In the genomic region with DNA sequence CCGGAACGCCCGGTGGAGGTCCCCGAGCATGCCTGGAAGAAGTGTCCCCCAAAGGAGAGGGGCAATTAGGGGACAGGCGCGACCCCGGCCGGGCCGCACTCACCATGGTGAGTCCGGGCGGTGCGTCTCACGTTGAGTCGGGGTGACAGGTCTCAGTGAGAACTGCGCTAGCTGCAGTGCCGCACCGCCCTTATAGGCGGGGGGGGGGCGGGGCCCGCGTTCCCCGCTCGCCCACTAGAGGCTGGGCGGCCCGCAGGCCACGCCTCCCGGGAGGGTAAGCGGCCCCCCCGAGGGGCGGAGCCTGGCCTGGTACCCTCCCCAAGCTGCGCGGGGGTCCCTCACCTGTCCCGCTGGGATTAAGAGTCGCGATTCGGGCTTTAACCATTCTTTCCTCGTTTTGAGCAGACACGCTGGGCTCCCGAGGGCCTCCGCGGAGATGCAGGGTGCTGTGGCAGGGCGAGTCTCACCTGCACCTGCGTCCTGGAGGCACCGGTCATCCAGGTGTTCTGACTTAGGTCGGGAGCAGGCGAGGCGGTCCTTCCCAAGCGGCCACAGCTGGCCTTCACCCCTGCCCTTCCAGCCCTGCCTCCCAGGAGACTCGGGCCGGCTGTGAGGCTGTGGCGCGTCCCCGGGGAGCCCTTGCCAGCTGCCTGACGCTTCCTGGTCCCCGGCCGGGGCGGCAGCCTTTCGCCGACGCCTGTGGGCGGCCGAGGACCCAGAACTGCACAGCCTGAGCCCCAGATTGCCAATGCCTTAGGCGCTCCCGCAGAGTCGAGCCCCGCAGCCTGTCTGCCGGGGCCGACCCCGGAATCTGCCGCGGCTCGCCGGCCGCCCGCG, we compare ENCODE assay signal across 8 cellular contexts. TPM values are rescaled to one million over a fixed set of nuclear protein-coding genes. Genes with fewer than 3 reads are reported as not detected.
DNase-seq lines count a peak whose midpoint lies in the region; ATAC-seq, FAIRE-seq and TF ChIP-seq lines count a peak whose summit lies in the region.

TUBA4A (minus strand) TSS at position 166 of the 837 bp plus-strand sequence; CDS start at position 106, 60 bp downstream.

- peaks cover 28% of the 10 kb centered on the region for H3K79me2 ChIP-seq in PC-3 (ENCODE audit: low read length)

- H3K9me3 ChIP-seq in PC-3 (ENCODE audit: low read length) (no peaks in the 10 kb centered on the region), muscle layer of duodenum (ENCODE audit: control insufficient read depth in 1 of 2, low read length in 2 of 2) (no peaks in the 10 kb centered on the region)

- peak; percentile 95 for TF ChIP-seq POLR2A in erythroblast (IDR thresholded peaks at IDR 0.05; ENCODE audit: low read length)

- peak within 1 kb of the TSS; percentile 74 for H3K4me3 ChIP-seq in PC-3 (ENCODE audit: low read length)
- H3K4me3 ChIP-seq in muscle layer of duodenum (ENCODE audit: low read depth in 1 of 2, low read length in 2 of 2) = peak within 1 kb of the TSS; percentile 75 to 84

- TF ChIP-seq CTCF in PC-3 (conservative IDR thresholded peaks at IDR 0.05; ENCODE audit: low read depth, low read length) = no peak

- peak within 1 kb of the TSS; percentile 62 for H3K9ac ChIP-seq in PC-3 (ENCODE audit: low read length)

- ATAC-seq in GM19468 (IDR thresholded peaks at IDR 0.05; ENCODE audit: extremely low read depth, unreplicated experiment) (peak; percentile 23), PC-3 (peak; percentile 58)

- CTCF ChIA-PET in PC-3 (lab: Charles Lee) = no interaction called here

- peak within 1 kb of the TSS; percentile 79 for H2AFZ ChIP-seq in PC-3 (ENCODE audit: low read length)

- H3K27ac ChIP-seq in PC-3 (ENCODE audit: low read length) (peak within 1 kb of the TSS; percentile 33), muscle layer of duodenum (ENCODE audit: low read length) (peak within 1 kb of the TSS; percentile 72)

- peak; percentile 79 for DNase-seq in COR-L47 (lab: John Stamatoyannopoulos, UW)
- peak; percentile 67 for DNase-seq in HTR-8/SVneo (ENCODE audit: insufficient read length, low spot score)
- peak; percentile 90 for DNase-seq in PC-3
- peak; percentile 96 for DNase-seq in activated T-cell treated with anti-CD3 and anti-CD28 coated beads, Interleukin-2, amount 50 U/mL, for 1 hour
- DNase-seq in erythroblast (lab: John Stamatoyannopoulos, UW) = peak; percentile 87 to 93
- peak; percentile 71 for DNase-seq in stimulated activated CD8-positive, alpha-beta memory T cell treated with anti-CD3 and anti-CD28 coated beads, Interleukin-7, amount 100 ng/mL, for 24 hours (ENCODE audit: low read depth)

- H3K9me2 ChIP-seq in PC-3 (replicated peaks; ENCODE audit: low read length) = no peaks in the 10 kb centered on the region

- POLR2A ChIA-PET in PC-3 (lab: Charles Lee; ENCODE audit: unreplicated experiment) = interaction anchor here (0.6 to 0.7 kb wide), 3 partner anchors 20 to 48 kb away, joined by 3 to 20 read pairs (median 10); partner anchors contain the start of gene ZFAND2B

- BruUV-seq in PC-3 (replicated peaks; lab: Mats Ljungman, UMichigan) = no TSS peak

- peak within 1 kb of the TSS; percentile 90 for H3K4me2 ChIP-seq in PC-3 (ENCODE audit: low read length)

- intact Hi-C loops in PC-3 (cut with micrococcal nuclease) = loop anchor here (1.0 kb wide), 1 partner anchor 133 kb away; the partner anchor contains the start of gene DNPEP

- no peaks in the 10 kb centered on the region for H4K20me1 ChIP-seq in PC-3 (ENCODE audit: low read length)

- peaks cover 2% of the 10 kb centered on the region for H3F3A ChIP-seq in PC-3 (ENCODE audit: low read length, unreplicated experiment)

- peaks cover 6% of the 10 kb centered on the region for H3K36me3 ChIP-seq in PC-3 (ENCODE audit: low read depth, low read length)
- peaks cover 0 to 14% of the 10 kb centered on the region in 2 donors for H3K36me3 ChIP-seq in muscle layer of duodenum (ENCODE audit: control insufficient read depth in 1 of 2, insufficient read depth in 2 of 2, low read length in 2 of 2)

- H3K4me1 ChIP-seq in PC-3 (ENCODE audit: insufficient read depth, low read length) = peaks cover 38% of the 10 kb centered on the region
- peaks cover 15 to 22% of the 10 kb centered on the region in 2 donors for H3K4me1 ChIP-seq in muscle layer of duodenum (ENCODE audit: control insufficient read depth in 1 of 2, insufficient read depth in 2 of 2, low read length in 2 of 2)

- H3K27me3 ChIP-seq in PC-3 (ENCODE audit: low read length) (no peaks in the 10 kb centered on the region), muscle layer of duodenum (ENCODE audit: low read depth, low read length) (no peaks in the 10 kb centered on the region)

- FAIRE-seq in HTR-8/SVneo (lab: Jason Lieb, UNC) = no peak

RNA-seq across cellular contexts. Expression of gene TUBA4A, which starts in this region (rescaled TPM):
- total RNA-seq in PC-3 (2014; rRNA removed) = 75.4 and 87.9 TPM in 2 replicates

Comparison
In these comparisons a context has a peak if more than half of its experiments do, and no peak if none do; other contexts are left out.
1. Peak in every context shown above with its lines: DNase-seq, ATAC-seq, H3K4me3 ChIP-seq and H3K27ac ChIP-seq.